Comparison of ENCODE assay signal across 20 cellular contexts in the genomic region with DNA sequence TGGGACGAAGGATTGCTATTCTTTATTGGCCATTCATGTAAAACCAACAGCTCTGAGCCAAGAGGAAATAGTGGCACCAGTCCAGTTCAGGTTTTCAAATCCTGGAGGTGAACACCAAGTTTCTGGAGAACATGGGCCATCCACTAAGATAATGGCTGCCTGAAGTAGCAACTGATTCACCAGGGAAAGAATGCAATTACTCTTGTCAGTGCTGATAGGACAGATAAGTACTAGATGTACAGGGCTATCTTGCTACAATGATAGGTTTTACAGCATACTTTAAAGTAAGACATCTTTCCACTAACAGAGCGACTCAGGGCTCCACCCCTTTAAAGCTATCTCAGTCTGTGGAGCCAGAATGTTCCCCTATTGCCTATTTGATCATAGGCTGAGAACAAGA. TPM values are rescaled to one million over a fixed set of nuclear protein-coding genes. Genes with fewer than 3 reads are reported as not detected.
DNase-seq lines count a peak whose midpoint lies in the region; FAIRE-seq and TF ChIP-seq lines count a peak whose summit lies in the region.
"Had no signal": no experiment of that assay in that cellular context is flagged by ENCODE, and none has a peak within 500 bp of the region (broad histone marks: within the 10 kb centered on the region; RNA-seq: fewer than 3 reads in every experiment).

No MANE protein-coding gene starts in this region.

- no peak overlapping the region for H2AFZ ChIP-seq in ACC112 (ENCODE audit: low read length, unreplicated experiment)

- H3K27ac ChIP-seq in ACC112 (ENCODE audit: low read depth, low read length), result peak overlapping the region; percentile 17; the same call in 1 of the 2 replicates
- H3K27ac ChIP-seq in dorsolateral prefrontal cortex, result peak overlapping the region in 43 of 59 donors; percentile 1 to 93 (median 58)
- H3K27ac ChIP-seq: right lobe of liver had no signal

- H3K4me3 ChIP-seq in ACC112 (ENCODE audit: low read depth, low read length) (no peak overlapping the region), dorsolateral prefrontal cortex (no peak overlapping the region)
- H3K4me3 ChIP-seq: right lobe of liver had no signal

- intact Hi-C loops in dorsolateral prefrontal cortex (cut with DNase I), result loop anchor here in 1 of 2 donors (10.0 kb wide), 1 partner anchor 79 kb away; a partner anchor contains a TSS

- H3K4me3 Mint-ChIP-seq in HFFc6, result peak overlapping the region; percentile 23
- H3K4me3 Mint-ChIP-seq: activated CD4-positive, alpha-beta T cell treated with anti-CD3 and anti-CD28 coated beads, Interleukin-2, amount 10 ng/mL, durations not matched to agents 7 days and 5 days; CD4-positive, alpha-beta T cell; endodermal cell; stimulated activated memory B cell treated with anti-CD40 and anti-IgM and Interleukin-4, amounts not matched to agents 10 μg/mL and 1 μg/mL and 100 μg/mL, for 72 hours had no signal

- H3K36me3 Mint-ChIP-seq in HFFc6 (ENCODE audit: low read depth), result peaks cover 38% of the 10 kb centered on the region

- H3K4me1 Mint-ChIP-seq in HFFc6 (ENCODE audit: low read depth), result peaks cover 59% of the 10 kb centered on the region
- H3K4me1 Mint-ChIP-seq: endodermal cell had no signal

- H3K4me1 ChIP-seq in ACC112 (ENCODE audit: control insufficient read depth, insufficient read depth, low read length, unreplicated experiment), result peaks cover 29% of the 10 kb centered on the region

- DNase-seq in HFFc6 (peak; percentile 79), dorsolateral prefrontal cortex (no peak), islet precursor cell (peak; percentile 64), GM20000 (ENCODE audit: low spot score) (no peak), RCC 7860 (ENCODE audit: low spot score) (no peak), LoVo (ENCODE audit: low spot score) (no peak)
- DNase-seq in effector CD8-positive, alpha-beta T cell (lab: John Stamatoyannopoulos, UW), result no peak
- DNase-seq: activated CD4-positive, alpha-beta T cell treated with anti-CD3 and anti-CD28 coated beads, Interleukin-2, amount 10 ng/mL, durations not matched to agents 7 days and 5 days; activated naive CD4-positive, alpha-beta T cell treated with Interleukin-2 at 50 U/mL for 16 hours; anterior cingulate cortex; CD4-positive, alpha-beta T cell; DMS53; endodermal cell; occipital lobe; right lobe of liver; RPMI8226 had no signal

- peak overlapping the region; percentile 85 for H3K27ac Mint-ChIP-seq in HFFc6
- H3K27ac Mint-ChIP-seq: activated CD4-positive, alpha-beta T cell treated with anti-CD3 and anti-CD28 coated beads, Interleukin-2, amount 10 ng/mL, durations not matched to agents 7 days and 5 days; CD4-positive, alpha-beta T cell; stimulated activated memory B cell treated with anti-CD40 and anti-IgM and Interleukin-4, amounts not matched to agents 10 μg/mL and 1 μg/mL and 100 μg/mL, for 72 hours had no signal

- H3K79me2 ChIP-seq in ACC112 (ENCODE audit: control insufficient read depth, insufficient read depth, low read length, unreplicated experiment), result no peaks in the 10 kb centered on the region

- no peaks in the 10 kb centered on the region for H3K9me3 Mint-ChIP-seq in HFFc6
- H3K9me3 Mint-ChIP-seq: activated CD4-positive, alpha-beta T cell treated with anti-CD3 and anti-CD28 coated beads, Interleukin-2, amount 10 ng/mL, durations not matched to agents 7 days and 5 days; CD4-positive, alpha-beta T cell; endodermal cell; stimulated activated memory B cell treated with anti-CD40 and anti-IgM and Interleukin-4, amounts not matched to agents 10 μg/mL and 1 μg/mL and 100 μg/mL, for 72 hours had no signal

- FAIRE-seq in RCC 7860 (lab: Jason Lieb, UNC), result no peak
- FAIRE-seq: TTC549 had no signal

- peaks cover 16% of the 10 kb centered on the region; the same call in 1 of the 2 replicates for H3K36me3 ChIP-seq in ACC112 (ENCODE audit: insufficient read depth, low read length)

- no peak for TF ChIP-seq CTCF in HFFc6 (IDR thresholded peaks at IDR 0.05)
- no peak for TF ChIP-seq CTCF in dorsolateral prefrontal cortex (IDR thresholded peaks at IDR 0.05 in 54 of 56, conservative IDR thresholded peaks at IDR 0.05 in 2 of 56; ENCODE audit: low read depth in 1 of 56, partially characterized antibody in 56 of 56)
- TF ChIP-seq CTCF in GM20000 (IDR thresholded peaks at IDR 0.05; ENCODE audit: extremely low read depth, missing control alignments), result no peak

- H3K27me3 ChIP-seq in ACC112 (ENCODE audit: insufficient read depth, low read length) (no peaks in the 10 kb centered on the region), dorsolateral prefrontal cortex (no peaks in the 10 kb centered on the region)
- H3K27me3 ChIP-seq: right lobe of liver had no signal

- H3K27me3 Mint-ChIP-seq in HFFc6 (ENCODE audit: insufficient read depth), result no peaks in the 10 kb centered on the region
- H3K27me3 Mint-ChIP-seq: activated CD4-positive, alpha-beta T cell treated with anti-CD3 and anti-CD28 coated beads, Interleukin-2, amount 10 ng/mL, durations not matched to agents 7 days and 5 days; CD4-positive, alpha-beta T cell; stimulated activated memory B cell treated with anti-CD40 and anti-IgM and Interleukin-4, amounts not matched to agents 10 μg/mL and 1 μg/mL and 100 μg/mL, for 72 hours had no signal

RNA-seq across cellular contexts. Expression of a gene that starts 36.8 kb away (rescaled TPM):
- not detected for total RNA-seq in HFFc6 (2021; fragmentation: NEBNext Ultra II Directional; extraction: Animal tissue kit (Norgen Biotek cat#: 25700))
- 1 to 10 TPM in 16 of 120 experiments, under 1 TPM in 53, not detected in 51; 0.32 to 2.2 (median 0.72) TPM for total RNA-seq in dorsolateral prefrontal cortex
- total RNA-seq: chondrocyte had no signal

RNA-seq across cellular contexts. Expression of a gene that starts 44.5 kb away (rescaled TPM):
- not detected for total RNA-seq in HFFc6 (2021; fragmentation: NEBNext Ultra II Directional; extraction: Animal tissue kit (Norgen Biotek cat#: 25700))
- total RNA-seq in dorsolateral prefrontal cortex, result not detected
- total RNA-seq: activated CD4-positive, alpha-beta T cell treated with anti-CD3 and anti-CD28 coated beads, Interleukin-2, amount 10 ng/mL, durations not matched to agents 7 days and 5 days; CD4-positive, alpha-beta T cell; chondrocyte; endodermal cell; occipital lobe had no signal

RNA-seq across cellular contexts. Expression of a gene that starts 51.1 kb away (rescaled TPM):
- not detected for total RNA-seq in HFFc6 (2021; fragmentation: NEBNext Ultra II Directional; extraction: Animal tissue kit (Norgen Biotek cat#: 25700))
- not detected for total RNA-seq in dorsolateral prefrontal cortex
- total RNA-seq: activated CD4-positive, alpha-beta T cell treated with anti-CD3 and anti-CD28 coated beads, Interleukin-2, amount 10 ng/mL, durations not matched to agents 7 days and 5 days; CD4-positive, alpha-beta T cell; chondrocyte; occipital lobe had no signal

Comparison
In these comparisons a context has a peak if more than half of its experiments do, and no peak if none do; other contexts are left out.
1. DNase-seq: peak in HFFc6 (single experiment) and islet precursor cell (single experiment); none in dorsolateral prefrontal cortex (0 of 10), GM20000 (single experiment), RCC 7860 (single experiment), LoVo (single experiment) and effector CD8-positive, alpha-beta T cell (single experiment).